Comparison of ENCODE assay signal across 1 cellular context in the genomic region with DNA sequence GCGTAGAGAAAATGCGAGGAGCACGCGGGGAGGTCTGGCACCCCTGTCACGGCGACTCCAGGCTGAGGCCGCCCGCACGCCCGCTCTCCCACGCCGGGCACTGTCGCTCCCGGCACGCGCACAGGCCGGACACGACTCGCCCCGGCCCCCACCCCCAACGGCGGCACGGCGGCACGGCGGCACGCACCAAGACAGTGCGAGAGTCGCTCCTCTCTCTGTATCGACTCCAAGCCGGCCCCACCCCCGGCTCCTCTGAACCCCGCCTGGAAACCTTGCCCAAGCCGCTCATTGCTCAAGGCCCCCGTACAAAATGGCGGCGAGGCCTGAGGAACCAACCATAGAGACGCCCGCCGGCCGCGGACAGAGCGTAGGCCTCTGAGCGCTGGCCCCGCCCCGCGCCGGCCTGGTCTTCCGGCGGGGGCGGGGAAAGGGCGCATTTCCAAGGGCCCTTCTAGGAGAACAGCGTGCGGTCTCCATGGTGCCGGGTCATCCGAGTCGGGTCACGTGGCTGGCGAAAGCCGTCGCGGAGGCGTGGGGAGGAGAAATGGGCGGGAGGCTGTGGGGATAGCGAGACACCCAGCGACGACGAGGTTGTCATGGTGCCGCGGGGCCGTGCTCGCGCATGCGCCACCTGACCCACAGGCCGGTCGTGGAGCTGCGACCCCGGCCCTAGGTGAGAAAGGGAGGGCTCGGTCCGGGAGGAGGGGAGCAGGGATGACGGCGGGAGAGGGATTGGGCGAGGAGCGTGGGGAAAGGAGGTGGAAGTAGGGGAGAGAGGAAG.
TF ChIP-seq lines count a peak whose summit lies in the region.

A gene with protein sequence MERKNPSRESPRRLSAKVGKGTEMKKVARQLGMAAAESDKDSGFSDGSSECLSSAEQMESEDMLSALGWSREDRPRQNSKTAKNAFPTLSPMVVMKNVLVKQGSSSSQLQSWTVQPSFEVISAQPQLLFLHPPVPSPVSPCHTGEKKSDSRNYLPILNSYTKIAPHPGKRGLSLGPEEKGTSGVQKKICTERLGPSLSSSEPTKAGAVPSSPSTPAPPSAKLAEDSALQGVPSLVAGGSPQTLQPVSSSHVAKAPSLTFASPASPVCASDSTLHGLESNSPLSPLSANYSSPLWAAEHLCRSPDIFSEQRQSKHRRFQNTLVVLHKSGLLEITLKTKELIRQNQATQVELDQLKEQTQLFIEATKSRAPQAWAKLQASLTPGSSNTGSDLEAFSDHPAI (plus strand): TSS at position 570 of the 781 bp plus-strand sequence. CDS start 7,451 bp downstream, outside the sequence.

TF ChIP-seq in K562, 482 proteins besides CTCF, POLR2A, EP300 and RAD21 (continued from another document and continues in another):
- TF ChIP-seq, protein P1, sequence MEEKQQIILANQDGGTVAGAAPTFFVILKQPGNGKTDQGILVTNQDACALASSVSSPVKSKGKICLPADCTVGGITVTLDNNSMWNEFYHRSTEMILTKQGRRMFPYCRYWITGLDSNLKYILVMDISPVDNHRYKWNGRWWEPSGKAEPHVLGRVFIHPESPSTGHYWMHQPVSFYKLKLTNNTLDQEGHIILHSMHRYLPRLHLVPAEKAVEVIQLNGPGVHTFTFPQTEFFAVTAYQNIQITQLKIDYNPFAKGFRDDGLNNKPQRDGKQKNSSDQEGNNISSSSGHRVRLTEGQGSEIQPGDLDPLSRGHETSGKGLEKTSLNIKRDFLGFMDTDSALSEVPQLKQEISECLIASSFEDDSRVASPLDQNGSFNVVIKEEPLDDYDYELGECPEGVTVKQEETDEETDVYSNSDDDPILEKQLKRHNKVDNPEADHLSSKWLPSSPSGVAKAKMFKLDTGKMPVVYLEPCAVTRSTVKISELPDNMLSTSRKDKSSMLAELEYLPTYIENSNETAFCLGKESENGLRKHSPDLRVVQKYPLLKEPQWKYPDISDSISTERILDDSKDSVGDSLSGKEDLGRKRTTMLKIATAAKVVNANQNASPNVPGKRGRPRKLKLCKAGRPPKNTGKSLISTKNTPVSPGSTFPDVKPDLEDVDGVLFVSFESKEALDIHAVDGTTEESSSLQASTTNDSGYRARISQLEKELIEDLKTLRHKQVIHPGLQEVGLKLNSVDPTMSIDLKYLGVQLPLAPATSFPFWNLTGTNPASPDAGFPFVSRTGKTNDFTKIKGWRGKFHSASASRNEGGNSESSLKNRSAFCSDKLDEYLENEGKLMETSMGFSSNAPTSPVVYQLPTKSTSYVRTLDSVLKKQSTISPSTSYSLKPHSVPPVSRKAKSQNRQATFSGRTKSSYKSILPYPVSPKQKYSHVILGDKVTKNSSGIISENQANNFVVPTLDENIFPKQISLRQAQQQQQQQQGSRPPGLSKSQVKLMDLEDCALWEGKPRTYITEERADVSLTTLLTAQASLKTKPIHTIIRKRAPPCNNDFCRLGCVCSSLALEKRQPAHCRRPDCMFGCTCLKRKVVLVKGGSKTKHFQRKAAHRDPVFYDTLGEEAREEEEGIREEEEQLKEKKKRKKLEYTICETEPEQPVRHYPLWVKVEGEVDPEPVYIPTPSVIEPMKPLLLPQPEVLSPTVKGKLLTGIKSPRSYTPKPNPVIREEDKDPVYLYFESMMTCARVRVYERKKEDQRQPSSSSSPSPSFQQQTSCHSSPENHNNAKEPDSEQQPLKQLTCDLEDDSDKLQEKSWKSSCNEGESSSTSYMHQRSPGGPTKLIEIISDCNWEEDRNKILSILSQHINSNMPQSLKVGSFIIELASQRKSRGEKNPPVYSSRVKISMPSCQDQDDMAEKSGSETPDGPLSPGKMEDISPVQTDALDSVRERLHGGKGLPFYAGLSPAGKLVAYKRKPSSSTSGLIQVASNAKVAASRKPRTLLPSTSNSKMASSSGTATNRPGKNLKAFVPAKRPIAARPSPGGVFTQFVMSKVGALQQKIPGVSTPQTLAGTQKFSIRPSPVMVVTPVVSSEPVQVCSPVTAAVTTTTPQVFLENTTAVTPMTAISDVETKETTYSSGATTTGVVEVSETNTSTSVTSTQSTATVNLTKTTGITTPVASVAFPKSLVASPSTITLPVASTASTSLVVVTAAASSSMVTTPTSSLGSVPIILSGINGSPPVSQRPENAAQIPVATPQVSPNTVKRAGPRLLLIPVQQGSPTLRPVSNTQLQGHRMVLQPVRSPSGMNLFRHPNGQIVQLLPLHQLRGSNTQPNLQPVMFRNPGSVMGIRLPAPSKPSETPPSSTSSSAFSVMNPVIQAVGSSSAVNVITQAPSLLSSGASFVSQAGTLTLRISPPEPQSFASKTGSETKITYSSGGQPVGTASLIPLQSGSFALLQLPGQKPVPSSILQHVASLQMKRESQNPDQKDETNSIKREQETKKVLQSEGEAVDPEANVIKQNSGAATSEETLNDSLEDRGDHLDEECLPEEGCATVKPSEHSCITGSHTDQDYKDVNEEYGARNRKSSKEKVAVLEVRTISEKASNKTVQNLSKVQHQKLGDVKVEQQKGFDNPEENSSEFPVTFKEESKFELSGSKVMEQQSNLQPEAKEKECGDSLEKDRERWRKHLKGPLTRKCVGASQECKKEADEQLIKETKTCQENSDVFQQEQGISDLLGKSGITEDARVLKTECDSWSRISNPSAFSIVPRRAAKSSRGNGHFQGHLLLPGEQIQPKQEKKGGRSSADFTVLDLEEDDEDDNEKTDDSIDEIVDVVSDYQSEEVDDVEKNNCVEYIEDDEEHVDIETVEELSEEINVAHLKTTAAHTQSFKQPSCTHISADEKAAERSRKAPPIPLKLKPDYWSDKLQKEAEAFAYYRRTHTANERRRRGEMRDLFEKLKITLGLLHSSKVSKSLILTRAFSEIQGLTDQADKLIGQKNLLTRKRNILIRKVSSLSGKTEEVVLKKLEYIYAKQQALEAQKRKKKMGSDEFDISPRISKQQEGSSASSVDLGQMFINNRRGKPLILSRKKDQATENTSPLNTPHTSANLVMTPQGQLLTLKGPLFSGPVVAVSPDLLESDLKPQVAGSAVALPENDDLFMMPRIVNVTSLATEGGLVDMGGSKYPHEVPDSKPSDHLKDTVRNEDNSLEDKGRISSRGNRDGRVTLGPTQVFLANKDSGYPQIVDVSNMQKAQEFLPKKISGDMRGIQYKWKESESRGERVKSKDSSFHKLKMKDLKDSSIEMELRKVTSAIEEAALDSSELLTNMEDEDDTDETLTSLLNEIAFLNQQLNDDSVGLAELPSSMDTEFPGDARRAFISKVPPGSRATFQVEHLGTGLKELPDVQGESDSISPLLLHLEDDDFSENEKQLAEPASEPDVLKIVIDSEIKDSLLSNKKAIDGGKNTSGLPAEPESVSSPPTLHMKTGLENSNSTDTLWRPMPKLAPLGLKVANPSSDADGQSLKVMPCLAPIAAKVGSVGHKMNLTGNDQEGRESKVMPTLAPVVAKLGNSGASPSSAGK (IDR thresholded peaks at IDR 0.05): peak; percentile 45
- TF ChIP-seq ZNF589 (CRISPR knock-in tag; IDR thresholded peaks at IDR 0.05; ENCODE audit: low read depth) (0 out of 2 replicates have a peak, but pooled peaks have one; percentile 29), ELF4 (CRISPR knock-in tag; IDR thresholded peaks at IDR 0.05) (no peak), RFX1 (IDR thresholded peaks at IDR 0.05) (peak; percentile 95), NR1H2 (CRISPR knock-in tag; IDR thresholded peaks at IDR 0.05) (no peak), ELF1 (tag; IDR thresholded peaks at IDR 0.05) (peak; percentile 88), ARNT (IDR thresholded peaks at IDR 0.05) (no peak), CBX2 (IDR thresholded peaks at IDR 0.05; ENCODE audit: insufficient read depth, low read length, poor library complexity, severe bottlenecking) (no peak), CEBPG (CRISPR knock-in tag; IDR thresholded peaks at IDR 0.05) (peak; percentile 75), CEBPG (tag; conservative IDR thresholded peaks at IDR 0.05 in 1 of 2, IDR thresholded peaks at IDR 0.05 in 1 of 2) (peak; percentile 63 to 84), CREM (IDR thresholded peaks at IDR 0.05; ENCODE audit: low read depth) (peak; percentile 65), MEIS2 (IDR thresholded peaks at IDR 0.05; ENCODE audit: partially characterized antibody) (peak; percentile 83), COPS2 (conservative IDR thresholded peaks at IDR 0.05) (no peak), YY1 (IDR thresholded peaks at IDR 0.05; ENCODE audit: borderline replicate concordance in 1 of 3, control insufficient read depth in 1 of 3, extremely low read depth in 1 of 3, insufficient read depth in 3 of 3, insufficient read length in 1 of 3, insufficient replicate concordance in 2 of 3, low read depth in 1 of 3, low read length in 2 of 3) (peak; percentile 80 to 95 (median 95)), SMAD4 (CRISPR knock-in tag; conservative IDR thresholded peaks at IDR 0.05) (peak; percentile 71), CBFB (CRISPR knock-in tag; IDR thresholded peaks at IDR 0.05) (no peak), ZNF766 (CRISPR knock-in tag; conservative IDR thresholded peaks at IDR 0.05) (peak; percentile 81; the same call in 1 of the 2 replicates), CBFA2T2 (conservative IDR thresholded peaks at IDR 0.05) (peak; percentile 77), GABPB1 (CRISPR knock-in tag; IDR thresholded peaks at IDR 0.05) (peak; percentile 77; the same call in 1 of the 2 replicates), FOSL1 (tag; conservative IDR thresholded peaks at IDR 0.05) (peak; percentile 19; the same call in 1 of the 2 replicates)
- TF ChIP-seq, protein P2, sequence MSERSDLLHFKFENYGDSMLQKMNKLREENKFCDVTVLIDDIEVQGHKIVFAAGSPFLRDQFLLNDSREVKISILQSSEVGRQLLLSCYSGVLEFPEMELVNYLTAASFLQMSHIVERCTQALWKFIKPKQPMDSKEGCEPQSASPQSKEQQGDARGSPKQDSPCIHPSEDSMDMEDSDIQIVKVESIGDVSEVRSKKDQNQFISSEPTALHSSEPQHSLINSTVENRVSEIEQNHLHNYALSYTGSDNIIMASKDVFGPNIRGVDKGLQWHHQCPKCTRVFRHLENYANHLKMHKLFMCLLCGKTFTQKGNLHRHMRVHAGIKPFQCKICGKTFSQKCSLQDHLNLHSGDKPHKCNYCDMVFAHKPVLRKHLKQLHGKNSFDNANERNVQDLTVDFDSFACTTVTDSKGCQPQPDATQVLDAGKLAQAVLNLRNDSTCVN (CRISPR knock-in tag; IDR thresholded peaks at IDR 0.05): peak; percentile 89; the same call in 1 of the 2 replicates
- TF ChIP-seq, protein P3, sequence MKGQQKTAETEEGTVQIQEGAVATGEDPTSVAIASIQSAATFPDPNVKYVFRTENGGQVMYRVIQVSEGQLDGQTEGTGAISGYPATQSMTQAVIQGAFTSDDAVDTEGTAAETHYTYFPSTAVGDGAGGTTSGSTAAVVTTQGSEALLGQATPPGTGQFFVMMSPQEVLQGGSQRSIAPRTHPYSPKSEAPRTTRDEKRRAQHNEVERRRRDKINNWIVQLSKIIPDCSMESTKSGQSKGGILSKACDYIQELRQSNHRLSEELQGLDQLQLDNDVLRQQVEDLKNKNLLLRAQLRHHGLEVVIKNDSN (CRISPR knock-in tag; IDR thresholded peaks at IDR 0.05): peak; percentile 97
- TF ChIP-seq, protein P4, sequence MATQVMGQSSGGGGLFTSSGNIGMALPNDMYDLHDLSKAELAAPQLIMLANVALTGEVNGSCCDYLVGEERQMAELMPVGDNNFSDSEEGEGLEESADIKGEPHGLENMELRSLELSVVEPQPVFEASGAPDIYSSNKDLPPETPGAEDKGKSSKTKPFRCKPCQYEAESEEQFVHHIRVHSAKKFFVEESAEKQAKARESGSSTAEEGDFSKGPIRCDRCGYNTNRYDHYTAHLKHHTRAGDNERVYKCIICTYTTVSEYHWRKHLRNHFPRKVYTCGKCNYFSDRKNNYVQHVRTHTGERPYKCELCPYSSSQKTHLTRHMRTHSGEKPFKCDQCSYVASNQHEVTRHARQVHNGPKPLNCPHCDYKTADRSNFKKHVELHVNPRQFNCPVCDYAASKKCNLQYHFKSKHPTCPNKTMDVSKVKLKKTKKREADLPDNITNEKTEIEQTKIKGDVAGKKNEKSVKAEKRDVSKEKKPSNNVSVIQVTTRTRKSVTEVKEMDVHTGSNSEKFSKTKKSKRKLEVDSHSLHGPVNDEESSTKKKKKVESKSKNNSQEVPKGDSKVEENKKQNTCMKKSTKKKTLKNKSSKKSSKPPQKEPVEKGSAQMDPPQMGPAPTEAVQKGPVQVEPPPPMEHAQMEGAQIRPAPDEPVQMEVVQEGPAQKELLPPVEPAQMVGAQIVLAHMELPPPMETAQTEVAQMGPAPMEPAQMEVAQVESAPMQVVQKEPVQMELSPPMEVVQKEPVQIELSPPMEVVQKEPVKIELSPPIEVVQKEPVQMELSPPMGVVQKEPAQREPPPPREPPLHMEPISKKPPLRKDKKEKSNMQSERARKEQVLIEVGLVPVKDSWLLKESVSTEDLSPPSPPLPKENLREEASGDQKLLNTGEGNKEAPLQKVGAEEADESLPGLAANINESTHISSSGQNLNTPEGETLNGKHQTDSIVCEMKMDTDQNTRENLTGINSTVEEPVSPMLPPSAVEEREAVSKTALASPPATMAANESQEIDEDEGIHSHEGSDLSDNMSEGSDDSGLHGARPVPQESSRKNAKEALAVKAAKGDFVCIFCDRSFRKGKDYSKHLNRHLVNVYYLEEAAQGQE (CRISPR knock-in tag; IDR thresholded peaks at IDR 0.05; ENCODE audit: low read depth): no peak; the same call in 1 of the 2 replicates
- TF ChIP-seq, protein P5, sequence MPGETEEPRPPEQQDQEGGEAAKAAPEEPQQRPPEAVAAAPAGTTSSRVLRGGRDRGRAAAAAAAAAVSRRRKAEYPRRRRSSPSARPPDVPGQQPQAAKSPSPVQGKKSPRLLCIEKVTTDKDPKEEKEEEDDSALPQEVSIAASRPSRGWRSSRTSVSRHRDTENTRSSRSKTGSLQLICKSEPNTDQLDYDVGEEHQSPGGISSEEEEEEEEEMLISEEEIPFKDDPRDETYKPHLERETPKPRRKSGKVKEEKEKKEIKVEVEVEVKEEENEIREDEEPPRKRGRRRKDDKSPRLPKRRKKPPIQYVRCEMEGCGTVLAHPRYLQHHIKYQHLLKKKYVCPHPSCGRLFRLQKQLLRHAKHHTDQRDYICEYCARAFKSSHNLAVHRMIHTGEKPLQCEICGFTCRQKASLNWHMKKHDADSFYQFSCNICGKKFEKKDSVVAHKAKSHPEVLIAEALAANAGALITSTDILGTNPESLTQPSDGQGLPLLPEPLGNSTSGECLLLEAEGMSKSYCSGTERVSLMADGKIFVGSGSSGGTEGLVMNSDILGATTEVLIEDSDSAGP (CRISPR knock-in tag; IDR thresholded peaks at IDR 0.05): no peak
- TF ChIP-seq, protein P6, sequence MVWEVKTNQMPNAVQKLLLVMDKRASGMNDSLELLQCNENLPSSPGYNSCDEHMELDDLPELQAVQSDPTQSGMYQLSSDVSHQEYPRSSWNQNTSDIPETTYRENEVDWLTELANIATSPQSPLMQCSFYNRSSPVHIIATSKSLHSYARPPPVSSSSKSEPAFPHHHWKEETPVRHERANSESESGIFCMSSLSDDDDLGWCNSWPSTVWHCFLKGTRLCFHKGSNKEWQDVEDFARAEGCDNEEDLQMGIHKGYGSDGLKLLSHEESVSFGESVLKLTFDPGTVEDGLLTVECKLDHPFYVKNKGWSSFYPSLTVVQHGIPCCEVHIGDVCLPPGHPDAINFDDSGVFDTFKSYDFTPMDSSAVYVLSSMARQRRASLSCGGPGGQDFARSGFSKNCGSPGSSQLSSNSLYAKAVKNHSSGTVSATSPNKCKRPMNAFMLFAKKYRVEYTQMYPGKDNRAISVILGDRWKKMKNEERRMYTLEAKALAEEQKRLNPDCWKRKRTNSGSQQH (CRISPR knock-in tag; IDR thresholded peaks at IDR 0.05): 0 out of 2 replicates have a peak, but pooled peaks have one; percentile 48
- TF ChIP-seq, protein P7, sequence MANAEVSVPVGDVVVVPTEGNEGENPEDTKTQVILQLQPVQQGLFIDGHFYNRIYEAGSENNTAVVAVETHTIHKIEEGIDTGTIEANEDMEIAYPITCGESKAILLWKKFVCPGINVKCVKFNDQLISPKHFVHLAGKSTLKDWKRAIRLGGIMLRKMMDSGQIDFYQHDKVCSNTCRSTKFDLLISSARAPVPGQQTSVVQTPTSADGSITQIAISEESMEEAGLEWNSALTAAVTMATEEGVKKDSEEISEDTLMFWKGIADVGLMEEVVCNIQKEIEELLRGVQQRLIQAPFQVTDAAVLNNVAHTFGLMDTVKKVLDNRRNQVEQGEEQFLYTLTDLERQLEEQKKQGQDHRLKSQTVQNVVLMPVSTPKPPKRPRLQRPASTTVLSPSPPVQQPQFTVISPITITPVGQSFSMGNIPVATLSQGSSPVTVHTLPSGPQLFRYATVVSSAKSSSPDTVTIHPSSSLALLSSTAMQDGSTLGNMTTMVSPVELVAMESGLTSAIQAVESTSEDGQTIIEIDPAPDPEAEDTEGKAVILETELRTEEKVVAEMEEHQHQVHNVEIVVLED (CRISPR knock-in tag; IDR thresholded peaks at IDR 0.05): peak; percentile 46
